In the genomic region with DNA sequence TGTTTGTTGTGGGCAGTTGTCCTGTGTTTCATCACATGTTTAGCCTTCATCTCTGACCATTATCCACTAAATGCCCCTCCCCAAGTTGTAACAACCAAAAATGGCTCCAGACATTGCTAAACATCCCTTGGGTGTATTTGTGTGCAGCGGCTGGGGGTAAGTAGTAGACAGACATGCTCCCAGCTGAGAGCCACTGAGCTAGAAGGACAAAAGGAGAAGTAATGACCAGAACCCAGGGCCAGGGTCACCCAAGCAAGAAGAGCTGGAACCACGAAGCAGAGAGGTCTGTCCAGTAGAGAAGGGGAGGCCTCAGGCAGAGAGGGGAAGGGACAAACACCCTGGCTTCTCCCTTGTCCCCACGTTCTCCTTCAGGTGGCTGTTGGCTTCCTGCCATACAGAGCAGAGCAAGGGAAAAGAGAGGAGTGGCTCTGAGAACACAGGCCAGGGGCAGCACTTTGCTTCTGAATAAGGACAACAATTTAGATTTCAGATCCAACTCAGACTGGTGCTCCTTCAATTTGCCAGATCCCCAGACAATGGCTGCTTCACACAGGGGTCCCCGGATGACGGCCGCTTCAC, we compare ENCODE assay signal across 18 cellular contexts. TPM values are rescaled to one million over a fixed set of nuclear protein-coding genes. Genes with fewer than 3 reads are reported as not detected.
A peak's percentile ranks its signal among the peaks of the same experiment; 100 is the strongest.
DNase-seq lines count a peak whose midpoint lies in the region; ATAC-seq and TF ChIP-seq lines count a peak whose summit lies in the region.
"Had no signal": no experiment of that assay in that cellular context is flagged by ENCODE, and none has a peak within 500 bp of the region (broad histone marks: within the 10 kb centered on the region; RNA-seq: fewer than 3 reads in every experiment).

No MANE protein-coding gene starts in this region.

- intact Hi-C loops in left ventricle myocardium superior (cut with micrococcal nuclease): no loop called here

- no peaks in the 10 kb centered on the region for H3K79me2 ChIP-seq in neural progenitor cell (ENCODE audit: low read depth)

- no peaks in the 10 kb centered on the region for H3K27me3 ChIP-seq in right atrium auricular region
- no peaks in the 10 kb centered on the region for H3K27me3 ChIP-seq in neural progenitor cell

- peaks cover 7% of the 10 kb centered on the region for H3K27me3 Mint-ChIP-seq in neural progenitor cell (ENCODE audit: insufficient read depth, low read depth)

- ATAC-seq in left ventricle myocardium superior (no peak), GM21381 (IDR thresholded peaks at IDR 0.05; ENCODE audit: unreplicated experiment) (no peak)
- ATAC-seq: PC-3 had no signal

- H3K4me2 ChIP-seq in neural progenitor cell: no peak overlapping the region

- no peaks in the 10 kb centered on the region for H3F3A ChIP-seq in neural progenitor cell (ENCODE audit: low read depth)

- TF ChIP-seq CTCF in right atrium auricular region (IDR thresholded peaks at IDR 0.05) (no peak), neural progenitor cell (IDR thresholded peaks at IDR 0.05) (no peak)

- H3K9me3 ChIP-seq in right atrium auricular region (no peaks in the 10 kb centered on the region), neural progenitor cell (ENCODE audit: low read depth) (no peaks in the 10 kb centered on the region)

- no peak overlapping the region for H3K4me3 Mint-ChIP-seq in neural progenitor cell
- H3K4me3 Mint-ChIP-seq: B cell; CD4-positive, alpha-beta T cell had no signal

- no peaks in the 10 kb centered on the region for H3K36me3 ChIP-seq in right atrium auricular region
- H3K36me3 ChIP-seq in neural progenitor cell: no peaks in the 10 kb centered on the region

- H3K27ac Mint-ChIP-seq in neural progenitor cell: no peak overlapping the region
- H3K27ac Mint-ChIP-seq: B cell; CD4-positive, alpha-beta T cell had no signal

- no peak overlapping the region for H3K9ac ChIP-seq in neural progenitor cell

- H3K27ac ChIP-seq in right atrium auricular region (peak overlapping the region; percentile 21 to 72), neural progenitor cell (no peak overlapping the region)

- peak overlapping the region; percentile 34 for H2AFZ ChIP-seq in neural progenitor cell (replicated peaks)

- H3K4me1 ChIP-seq in right atrium auricular region: peaks cover 0 to 29% of the 10 kb centered on the region in 2 donors
- peaks cover 10% of the 10 kb centered on the region for H3K4me1 ChIP-seq in neural progenitor cell

- DNase-seq in NCI-H1105 treated with DMSO at 0.1 percent for 48 hours (lab: John Stamatoyannopoulos, UW) (peak; percentile 1), NCI-H1105 (lab: John Stamatoyannopoulos, UW) (no peak), right atrium auricular region (ENCODE audit: low spot score) (no peak), left ventricle myocardium superior (no peak), neural progenitor cell (ENCODE audit: low spot score) (no peak), A172 (ENCODE audit: low spot score) (no peak), ureter (ENCODE audit: low spot score) (no peak)
- DNase-seq: 8988T; CD4-positive, alpha-beta T cell; NCI-H1436 treated with DMSO at 0.1 percent for 48 hours; NCI-H2029; NCI-H510A treated with DMSO at 0.1 percent for 48 hours; NCI-H82; PC-3; RPMI8226; SHP77 treated with DMSO at 0.1 percent for 48 hours had no signal

- H3K9me3 Mint-ChIP-seq in neural progenitor cell: peaks cover 3% of the 10 kb centered on the region

- peaks cover 4% of the 10 kb centered on the region for H3K4me1 Mint-ChIP-seq in neural progenitor cell

- peaks cover 3% of the 10 kb centered on the region for H3K36me3 Mint-ChIP-seq in neural progenitor cell

- H3K4me3 ChIP-seq in right atrium auricular region: no peak overlapping the region
- H3K4me3 ChIP-seq in neural progenitor cell: no peak overlapping the region

- H4K20me1 ChIP-seq in neural progenitor cell (ENCODE audit: low read depth): no peaks in the 10 kb centered on the region

RNA-seq across cellular contexts. Expression of a gene that starts 55.2 kb away (rescaled TPM):
- total RNA-seq in right atrium auricular region: 100 to 1,000 TPM; 378 to 472 TPM
- 379 TPM for total RNA-seq in left ventricle myocardium superior
- total RNA-seq in neural progenitor cell (ENCODE audit: low replicate concordance): 170 and 178 TPM in 2 replicates
- 158 and 163 TPM in 2 replicates for total RNA-seq in A172 (2014; rRNA removed; shearing (Covaris generic))
- total RNA-seq in ureter: 79.2 TPM
